In the genomic region with DNA sequence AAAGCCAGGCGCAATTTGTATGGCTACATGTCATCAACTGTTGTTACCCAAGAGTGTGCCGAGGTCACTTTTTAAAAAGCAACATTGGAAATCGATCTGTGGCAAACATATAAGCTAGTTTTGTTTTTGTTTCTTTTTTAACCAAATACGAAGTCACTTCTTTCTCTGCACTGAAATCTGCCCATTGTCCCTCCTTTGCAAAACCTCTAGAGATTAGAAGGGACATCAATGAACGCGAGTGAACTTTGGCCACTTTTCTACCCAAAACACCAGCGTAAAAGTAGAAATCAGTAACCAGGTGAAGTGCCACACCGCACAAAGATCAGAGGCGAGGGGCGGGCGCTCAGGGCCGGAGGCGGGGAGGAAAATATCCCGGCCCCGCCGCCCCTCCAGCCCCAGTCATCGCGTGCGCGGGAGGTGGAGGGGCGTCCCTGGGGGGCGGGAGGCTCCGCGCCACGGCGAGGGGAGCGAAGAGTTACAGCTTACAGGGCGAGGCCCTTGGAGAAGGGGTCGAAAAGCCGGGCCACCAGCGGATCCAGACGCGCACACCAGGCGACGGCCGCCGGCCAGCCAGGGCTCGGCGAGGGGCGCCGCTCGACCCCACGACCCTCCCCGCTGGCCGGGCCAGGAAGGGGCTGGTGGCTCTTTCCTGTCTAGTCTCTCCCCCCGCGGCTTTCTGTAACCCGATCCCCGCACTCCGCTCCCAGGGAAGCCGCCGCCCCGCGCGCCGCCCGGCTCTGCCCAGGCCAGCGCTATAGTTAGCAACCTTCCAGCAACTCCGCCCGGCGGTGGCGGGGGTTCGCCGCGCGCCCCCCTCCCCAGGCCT, we compare ENCODE assay signal across 1 cellular context.
TF ChIP-seq lines count a peak whose summit lies in the region.

No MANE protein-coding gene starts in this region.

TF ChIP-seq in HepG2, 621 proteins besides CTCF, POLR2A, EP300 and RAD21 (continued from another document and continues in another):
- TF ChIP-seq, protein P1, sequence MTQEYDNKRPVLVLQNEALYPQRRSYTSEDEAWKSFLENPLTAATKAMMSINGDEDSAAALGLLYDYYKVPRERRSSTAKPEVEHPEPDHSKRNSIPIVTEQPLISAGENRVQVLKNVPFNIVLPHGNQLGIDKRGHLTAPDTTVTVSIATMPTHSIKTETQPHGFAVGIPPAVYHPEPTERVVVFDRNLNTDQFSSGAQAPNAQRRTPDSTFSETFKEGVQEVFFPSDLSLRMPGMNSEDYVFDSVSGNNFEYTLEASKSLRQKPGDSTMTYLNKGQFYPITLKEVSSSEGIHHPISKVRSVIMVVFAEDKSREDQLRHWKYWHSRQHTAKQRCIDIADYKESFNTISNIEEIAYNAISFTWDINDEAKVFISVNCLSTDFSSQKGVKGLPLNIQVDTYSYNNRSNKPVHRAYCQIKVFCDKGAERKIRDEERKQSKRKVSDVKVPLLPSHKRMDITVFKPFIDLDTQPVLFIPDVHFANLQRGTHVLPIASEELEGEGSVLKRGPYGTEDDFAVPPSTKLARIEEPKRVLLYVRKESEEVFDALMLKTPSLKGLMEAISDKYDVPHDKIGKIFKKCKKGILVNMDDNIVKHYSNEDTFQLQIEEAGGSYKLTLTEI (CRISPR knock-in tag; conservative IDR thresholded peaks at IDR 0.05): no peak
- TF ChIP-seq, protein P2, sequence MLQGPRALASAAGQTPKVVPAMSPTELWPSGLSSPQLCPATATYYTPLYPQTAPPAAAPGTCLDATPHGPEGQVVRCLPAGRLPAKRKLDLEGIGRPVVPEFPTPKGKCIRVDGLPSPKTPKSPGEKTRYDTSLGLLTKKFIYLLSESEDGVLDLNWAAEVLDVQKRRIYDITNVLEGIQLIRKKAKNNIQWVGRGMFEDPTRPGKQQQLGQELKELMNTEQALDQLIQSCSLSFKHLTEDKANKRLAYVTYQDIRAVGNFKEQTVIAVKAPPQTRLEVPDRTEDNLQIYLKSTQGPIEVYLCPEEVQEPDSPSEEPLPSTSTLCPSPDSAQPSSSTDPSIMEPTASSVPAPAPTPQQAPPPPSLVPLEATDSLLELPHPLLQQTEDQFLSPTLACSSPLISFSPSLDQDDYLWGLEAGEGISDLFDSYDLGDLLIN (CRISPR knock-in tag; IDR thresholded peaks at IDR 0.05; ENCODE audit: borderline replicate concordance): peak; percentile 78; the same call in 1 of the 2 replicates
- TF ChIP-seq ZNF446 (CRISPR knock-in tag; IDR thresholded peaks at IDR 0.05) (peak; percentile 41; the same call in 1 of the 2 replicates), POLR2AphosphoS2 (IDR thresholded peaks at IDR 0.05; ENCODE audit: low read depth, low read length) (peak; percentile 68; the same call in 1 of the 2 replicates), ZNF567 (CRISPR knock-in tag; IDR thresholded peaks at IDR 0.05; ENCODE audit: borderline replicate concordance) (no peak), TOPORS (CRISPR knock-in tag; IDR thresholded peaks at IDR 0.05) (peak; percentile 92), ZNF766 (CRISPR knock-in tag; IDR thresholded peaks at IDR 0.05; ENCODE audit: borderline replicate concordance) (peak; percentile 84), ZFAT (CRISPR knock-in tag; conservative IDR thresholded peaks at IDR 0.05) (0 out of 2 replicates have a peak, but pooled peaks have one; percentile 27), PTBP1 (IDR thresholded peaks at IDR 0.05; ENCODE audit: low read depth, low read length, poor library complexity, severe bottlenecking) (peak; percentile 5), SP2 (CRISPR knock-in tag; IDR thresholded peaks at IDR 0.05) (no peak), MZF1 (CRISPR knock-in tag; IDR thresholded peaks at IDR 0.05; ENCODE audit: borderline replicate concordance) (no peak), RXRB (CRISPR knock-in tag; IDR thresholded peaks at IDR 0.05; ENCODE audit: borderline replicate concordance) (peak; percentile 98), ZNF451 (CRISPR knock-in tag; IDR thresholded peaks at IDR 0.05) (no peak), ZC3H13 (CRISPR knock-in tag; IDR thresholded peaks at IDR 0.05) (peak; percentile 29), ZNF333 (CRISPR knock-in tag; IDR thresholded peaks at IDR 0.05; ENCODE audit: borderline replicate concordance) (peak; percentile 90; the same call in 1 of the 2 replicates), RBM39 (IDR thresholded peaks at IDR 0.05; ENCODE audit: low read depth, low read length, poor library complexity, severe bottlenecking) (peak; percentile 84), MIXL1 (CRISPR knock-in tag; IDR thresholded peaks at IDR 0.05) (peak; percentile 77; the same call in 1 of the 2 replicates), GATAD1 (CRISPR knock-in tag; IDR thresholded peaks at IDR 0.05) (peak; percentile 58), PHF8 (CRISPR knock-in tag; IDR thresholded peaks at IDR 0.05) (peak; percentile 73), FOSL2 (CRISPR knock-in tag; IDR thresholded peaks at IDR 0.05) (peak; percentile 76), PAF1 (CRISPR knock-in tag; IDR thresholded peaks at IDR 0.05) (no peak)
- TF ChIP-seq, protein P3, sequence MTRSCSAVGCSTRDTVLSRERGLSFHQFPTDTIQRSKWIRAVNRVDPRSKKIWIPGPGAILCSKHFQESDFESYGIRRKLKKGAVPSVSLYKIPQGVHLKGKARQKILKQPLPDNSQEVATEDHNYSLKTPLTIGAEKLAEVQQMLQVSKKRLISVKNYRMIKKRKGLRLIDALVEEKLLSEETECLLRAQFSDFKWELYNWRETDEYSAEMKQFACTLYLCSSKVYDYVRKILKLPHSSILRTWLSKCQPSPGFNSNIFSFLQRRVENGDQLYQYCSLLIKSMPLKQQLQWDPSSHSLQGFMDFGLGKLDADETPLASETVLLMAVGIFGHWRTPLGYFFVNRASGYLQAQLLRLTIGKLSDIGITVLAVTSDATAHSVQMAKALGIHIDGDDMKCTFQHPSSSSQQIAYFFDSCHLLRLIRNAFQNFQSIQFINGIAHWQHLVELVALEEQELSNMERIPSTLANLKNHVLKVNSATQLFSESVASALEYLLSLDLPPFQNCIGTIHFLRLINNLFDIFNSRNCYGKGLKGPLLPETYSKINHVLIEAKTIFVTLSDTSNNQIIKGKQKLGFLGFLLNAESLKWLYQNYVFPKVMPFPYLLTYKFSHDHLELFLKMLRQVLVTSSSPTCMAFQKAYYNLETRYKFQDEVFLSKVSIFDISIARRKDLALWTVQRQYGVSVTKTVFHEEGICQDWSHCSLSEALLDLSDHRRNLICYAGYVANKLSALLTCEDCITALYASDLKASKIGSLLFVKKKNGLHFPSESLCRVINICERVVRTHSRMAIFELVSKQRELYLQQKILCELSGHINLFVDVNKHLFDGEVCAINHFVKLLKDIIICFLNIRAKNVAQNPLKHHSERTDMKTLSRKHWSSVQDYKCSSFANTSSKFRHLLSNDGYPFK (CRISPR knock-in tag; IDR thresholded peaks at IDR 0.05; ENCODE audit: borderline replicate concordance): no peak
- TF ChIP-seq, protein P4, sequence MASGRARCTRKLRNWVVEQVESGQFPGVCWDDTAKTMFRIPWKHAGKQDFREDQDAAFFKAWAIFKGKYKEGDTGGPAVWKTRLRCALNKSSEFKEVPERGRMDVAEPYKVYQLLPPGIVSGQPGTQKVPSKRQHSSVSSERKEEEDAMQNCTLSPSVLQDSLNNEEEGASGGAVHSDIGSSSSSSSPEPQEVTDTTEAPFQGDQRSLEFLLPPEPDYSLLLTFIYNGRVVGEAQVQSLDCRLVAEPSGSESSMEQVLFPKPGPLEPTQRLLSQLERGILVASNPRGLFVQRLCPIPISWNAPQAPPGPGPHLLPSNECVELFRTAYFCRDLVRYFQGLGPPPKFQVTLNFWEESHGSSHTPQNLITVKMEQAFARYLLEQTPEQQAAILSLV (CRISPR knock-in tag; IDR thresholded peaks at IDR 0.05; ENCODE audit: borderline replicate concordance): peak; percentile 47; the same call in 1 of the 2 replicates
- TF ChIP-seq, protein P5, sequence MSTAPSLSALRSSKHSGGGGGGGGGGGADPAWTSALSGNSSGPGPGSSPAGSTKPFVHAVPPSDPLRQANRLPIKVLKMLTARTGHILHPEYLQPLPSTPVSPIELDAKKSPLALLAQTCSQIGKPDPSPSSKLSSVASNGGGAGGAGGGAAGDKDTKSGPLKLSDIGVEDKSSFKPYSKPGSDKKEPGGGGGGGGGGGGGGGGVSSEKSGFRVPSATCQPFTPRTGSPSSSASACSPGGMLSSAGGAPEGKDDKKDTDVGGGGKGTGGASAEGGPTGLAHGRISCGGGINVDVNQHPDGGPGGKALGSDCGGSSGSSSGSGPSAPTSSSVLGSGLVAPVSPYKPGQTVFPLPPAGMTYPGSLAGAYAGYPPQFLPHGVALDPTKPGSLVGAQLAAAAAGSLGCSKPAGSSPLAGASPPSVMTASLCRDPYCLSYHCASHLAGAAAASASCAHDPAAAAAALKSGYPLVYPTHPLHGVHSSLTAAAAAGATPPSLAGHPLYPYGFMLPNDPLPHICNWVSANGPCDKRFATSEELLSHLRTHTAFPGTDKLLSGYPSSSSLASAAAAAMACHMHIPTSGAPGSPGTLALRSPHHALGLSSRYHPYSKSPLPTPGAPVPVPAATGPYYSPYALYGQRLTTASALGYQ (CRISPR knock-in tag; IDR thresholded peaks at IDR 0.05): peak; percentile 95
- TF ChIP-seq, protein P6, sequence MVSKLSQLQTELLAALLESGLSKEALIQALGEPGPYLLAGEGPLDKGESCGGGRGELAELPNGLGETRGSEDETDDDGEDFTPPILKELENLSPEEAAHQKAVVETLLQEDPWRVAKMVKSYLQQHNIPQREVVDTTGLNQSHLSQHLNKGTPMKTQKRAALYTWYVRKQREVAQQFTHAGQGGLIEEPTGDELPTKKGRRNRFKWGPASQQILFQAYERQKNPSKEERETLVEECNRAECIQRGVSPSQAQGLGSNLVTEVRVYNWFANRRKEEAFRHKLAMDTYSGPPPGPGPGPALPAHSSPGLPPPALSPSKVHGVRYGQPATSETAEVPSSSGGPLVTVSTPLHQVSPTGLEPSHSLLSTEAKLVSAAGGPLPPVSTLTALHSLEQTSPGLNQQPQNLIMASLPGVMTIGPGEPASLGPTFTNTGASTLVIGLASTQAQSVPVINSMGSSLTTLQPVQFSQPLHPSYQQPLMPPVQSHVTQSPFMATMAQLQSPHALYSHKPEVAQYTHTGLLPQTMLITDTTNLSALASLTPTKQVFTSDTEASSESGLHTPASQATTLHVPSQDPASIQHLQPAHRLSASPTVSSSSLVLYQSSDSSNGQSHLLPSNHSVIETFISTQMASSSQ (IDR thresholded peaks at IDR 0.05; ENCODE audit: low read depth): peak; percentile 92
- TF ChIP-seq, protein P6 (CRISPR knock-in tag; IDR thresholded peaks at IDR 0.05; ENCODE audit: borderline replicate concordance): peak; percentile 98
- TF ChIP-seq, protein P7, sequence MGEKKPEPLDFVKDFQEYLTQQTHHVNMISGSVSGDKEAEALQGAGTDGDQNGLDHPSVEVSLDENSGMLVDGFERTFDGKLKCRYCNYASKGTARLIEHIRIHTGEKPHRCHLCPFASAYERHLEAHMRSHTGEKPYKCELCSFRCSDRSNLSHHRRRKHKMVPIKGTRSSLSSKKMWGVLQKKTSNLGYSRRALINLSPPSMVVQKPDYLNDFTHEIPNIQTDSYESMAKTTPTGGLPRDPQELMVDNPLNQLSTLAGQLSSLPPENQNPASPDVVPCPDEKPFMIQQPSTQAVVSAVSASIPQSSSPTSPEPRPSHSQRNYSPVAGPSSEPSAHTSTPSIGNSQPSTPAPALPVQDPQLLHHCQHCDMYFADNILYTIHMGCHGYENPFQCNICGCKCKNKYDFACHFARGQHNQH (CRISPR knock-in tag; IDR thresholded peaks at IDR 0.05): peak; percentile 91
- TF ChIP-seq, protein P8, sequence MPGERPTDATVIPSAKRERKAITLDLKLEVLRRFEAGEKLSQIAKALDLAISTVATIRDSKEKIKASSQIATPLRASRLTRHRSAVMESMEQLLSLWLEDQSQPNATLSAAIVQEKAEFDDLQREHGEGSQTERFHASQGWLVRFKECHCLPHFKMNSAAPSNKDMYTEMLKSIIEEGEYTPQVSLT (CRISPR knock-in tag; IDR thresholded peaks at IDR 0.05; ENCODE audit: borderline replicate concordance, low read depth): no peak; the same call in 1 of the 2 replicates
- TF ChIP-seq, protein P9, sequence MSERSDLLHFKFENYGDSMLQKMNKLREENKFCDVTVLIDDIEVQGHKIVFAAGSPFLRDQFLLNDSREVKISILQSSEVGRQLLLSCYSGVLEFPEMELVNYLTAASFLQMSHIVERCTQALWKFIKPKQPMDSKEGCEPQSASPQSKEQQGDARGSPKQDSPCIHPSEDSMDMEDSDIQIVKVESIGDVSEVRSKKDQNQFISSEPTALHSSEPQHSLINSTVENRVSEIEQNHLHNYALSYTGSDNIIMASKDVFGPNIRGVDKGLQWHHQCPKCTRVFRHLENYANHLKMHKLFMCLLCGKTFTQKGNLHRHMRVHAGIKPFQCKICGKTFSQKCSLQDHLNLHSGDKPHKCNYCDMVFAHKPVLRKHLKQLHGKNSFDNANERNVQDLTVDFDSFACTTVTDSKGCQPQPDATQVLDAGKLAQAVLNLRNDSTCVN (CRISPR knock-in tag; IDR thresholded peaks at IDR 0.05; ENCODE audit: borderline replicate concordance): peak; percentile 74
- TF ChIP-seq, protein P10, sequence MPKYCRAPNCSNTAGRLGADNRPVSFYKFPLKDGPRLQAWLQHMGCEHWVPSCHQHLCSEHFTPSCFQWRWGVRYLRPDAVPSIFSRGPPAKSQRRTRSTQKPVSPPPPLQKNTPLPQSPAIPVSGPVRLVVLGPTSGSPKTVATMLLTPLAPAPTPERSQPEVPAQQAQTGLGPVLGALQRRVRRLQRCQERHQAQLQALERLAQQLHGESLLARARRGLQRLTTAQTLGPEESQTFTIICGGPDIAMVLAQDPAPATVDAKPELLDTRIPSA (CRISPR knock-in tag; IDR thresholded peaks at IDR 0.05; ENCODE audit: borderline replicate concordance): 0 out of 2 replicates have a peak, but pooled peaks have one; percentile 71
